Comparison of ENCODE assay signal across 14 cellular contexts in genomic region chr14:57464013-57464730, GRCh38. TPM values are rescaled to one million over a fixed set of nuclear protein-coding genes. Genes with fewer than 3 reads are reported as not detected.
DNase-seq lines count a peak whose midpoint lies in the region; ATAC-seq and FAIRE-seq lines count a peak whose summit lies in the region.
"Had no signal": no experiment of that assay in that cellular context is flagged by ENCODE, and none has a peak within 500 bp of the region (broad histone marks: within the 10 kb centered on the region; RNA-seq: fewer than 3 reads in every experiment).

No MANE protein-coding gene starts in this region.

- peak; percentile 88 for ATAC-seq in GM19452 (IDR thresholded peaks at IDR 0.05; ENCODE audit: unreplicated experiment)
- peak; percentile 85 for ATAC-seq in HG02973 (IDR thresholded peaks at IDR 0.05; ENCODE audit: unreplicated experiment)
- no peak for ATAC-seq in activated naive CD4-positive, alpha-beta T cell treated with anti-CD3 and anti-CD28 coated beads, Interleukin-2, amount 50 U/mL, for 72 hours
- ATAC-seq: left colon, right cardiac atrium had no signal

- DNase-seq in DMS79 (lab: John Stamatoyannopoulos, UW) (peak; percentile 14), RCC 7860 (ENCODE audit: low spot score) (peak; percentile 88), iPS-NIHi11 (ENCODE audit: low spot score) (no peak), RKO (ENCODE audit: low spot score) (no peak)
- DNase-seq in central memory CD4-positive, alpha-beta T cell: no peak
- no peak for DNase-seq in activated naive CD4-positive, alpha-beta T cell treated with anti-CD3 and anti-CD28 coated beads, Interleukin-2, amount 50 U/mL, for 72 hours (ENCODE audit: low spot score in 2 of 2)
- DNase-seq: anterior cingulate cortex, C1 segment of cervical spinal cord, left colon, right cardiac atrium had no signal

- FAIRE-seq in RCC 7860 (lab: Jason Lieb, UNC): peak; percentile 91

- peaks cover 0 to 4% of the 10 kb centered on the region in 2 donors for H3K36me3 Mint-ChIP-seq in activated naive CD4-positive, alpha-beta T cell treated with anti-CD3 and anti-CD28 coated beads, Interleukin-2, amount 50 U/mL, for 72 hours
- H3K36me3 Mint-ChIP-seq: IgD-negative memory B cell had no signal

- H3K27ac Mint-ChIP-seq in activated naive CD4-positive, alpha-beta T cell treated with anti-CD3 and anti-CD28 coated beads, Interleukin-2, amount 50 U/mL, for 72 hours: no peak overlapping the region

- H3K9me3 Mint-ChIP-seq in activated naive CD4-positive, alpha-beta T cell treated with anti-CD3 and anti-CD28 coated beads, Interleukin-2, amount 50 U/mL, for 72 hours: no peaks in the 10 kb centered on the region

RNA-seq across cellular contexts. Expression of gene CCDC198, which starts 29.5 kb away (rescaled TPM):
- not detected for total RNA-seq in activated naive CD4-positive, alpha-beta T cell treated with anti-CD3 and anti-CD28 coated beads, Interleukin-2, amount 50 U/mL, for 72 hours
- total RNA-seq: left colon, NCI-H460, right cardiac atrium had no signal

Comparison
In these comparisons a context has a peak if more than half of its experiments do, and no peak if none do; other contexts are left out.
1. DNase-seq: peak in DMS79 (single experiment) and RCC 7860 (single experiment); none in central memory CD4-positive, alpha-beta T cell (single experiment), iPS-NIHi11 (single experiment), activated naive CD4-positive, alpha-beta T cell treated with anti-CD3 and anti-CD28 coated beads, Interleukin-2, amount 50 U/mL, for 72 hours (0 of 2) and RKO (single experiment).
2. ATAC-seq: peak in GM19452 (single experiment) and HG02973 (single experiment); none in activated naive CD4-positive, alpha-beta T cell treated with anti-CD3 and anti-CD28 coated beads, Interleukin-2, amount 50 U/mL, for 72 hours (0 of 2).